ENCODE assay signal across 1 cellular context in the genomic region with DNA sequence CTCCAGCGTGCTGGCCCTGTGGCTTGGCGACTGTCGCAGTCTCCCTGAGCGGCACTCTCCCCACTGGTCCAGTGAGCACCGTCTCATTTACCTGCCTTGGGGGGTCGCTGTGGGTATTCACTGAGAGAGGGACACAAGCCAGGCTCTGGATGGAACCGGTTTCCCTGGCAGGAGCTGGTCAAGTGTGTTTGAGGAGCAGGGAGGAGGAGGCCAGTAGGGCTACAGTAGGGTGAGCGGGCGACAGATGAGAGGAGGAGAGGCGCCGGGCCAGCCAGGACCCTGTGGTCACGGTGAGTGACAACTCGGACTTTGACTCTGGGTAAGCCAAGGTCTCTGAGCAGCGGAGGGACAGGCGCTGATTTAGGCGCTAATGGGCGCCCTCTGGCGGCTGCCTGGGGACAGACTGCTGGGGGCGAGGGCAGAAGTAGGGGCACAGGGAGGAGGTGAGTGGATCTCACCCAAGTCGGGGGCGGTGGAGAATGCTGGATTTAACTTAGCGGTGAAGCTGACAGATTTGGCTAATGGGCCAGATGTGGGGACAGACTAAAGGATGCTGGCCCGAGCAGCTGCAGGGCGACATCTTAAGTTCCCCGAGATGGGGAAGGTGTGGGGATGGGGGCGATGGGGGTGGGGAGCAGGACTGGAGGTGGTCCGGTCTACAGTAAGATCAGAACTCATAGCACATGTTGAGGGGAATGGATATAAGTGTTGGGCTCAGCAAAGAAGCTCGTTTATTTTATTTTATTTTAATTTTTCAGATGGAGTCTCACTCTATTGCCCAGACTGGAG.
TF ChIP-seq lines count a peak whose summit lies in the region.

No MANE protein-coding gene starts in this region.

TF ChIP-seq in HepG2, 621 proteins besides CTCF, POLR2A, EP300 and RAD21 (continued from another document and continues in another):
- TF ChIP-seq FOXK1 (CRISPR knock-in tag; IDR thresholded peaks at IDR 0.05; ENCODE audit: borderline replicate concordance, low read depth) = no peak; the same call in 1 of the 2 replicates
- TF ChIP-seq ZNF660 (CRISPR knock-in tag; IDR thresholded peaks at IDR 0.05; ENCODE audit: borderline replicate concordance, low read depth) = no peak
- TF ChIP-seq KLF6 (CRISPR knock-in tag; IDR thresholded peaks at IDR 0.05) = 0 out of 2 replicates have a peak, but pooled peaks have one; percentile 38
- TF ChIP-seq, protein P1, sequence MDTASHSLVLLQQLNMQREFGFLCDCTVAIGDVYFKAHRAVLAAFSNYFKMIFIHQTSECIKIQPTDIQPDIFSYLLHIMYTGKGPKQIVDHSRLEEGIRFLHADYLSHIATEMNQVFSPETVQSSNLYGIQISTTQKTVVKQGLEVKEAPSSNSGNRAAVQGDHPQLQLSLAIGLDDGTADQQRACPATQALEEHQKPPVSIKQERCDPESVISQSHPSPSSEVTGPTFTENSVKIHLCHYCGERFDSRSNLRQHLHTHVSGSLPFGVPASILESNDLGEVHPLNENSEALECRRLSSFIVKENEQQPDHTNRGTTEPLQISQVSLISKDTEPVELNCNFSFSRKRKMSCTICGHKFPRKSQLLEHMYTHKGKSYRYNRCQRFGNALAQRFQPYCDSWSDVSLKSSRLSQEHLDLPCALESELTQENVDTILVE (CRISPR knock-in tag; IDR thresholded peaks at IDR 0.05) = peak; percentile 63; the same call in 1 of the 2 replicates
- TF ChIP-seq ZKSCAN1 (IDR thresholded peaks at IDR 0.05; ENCODE audit: low read length) = peak; percentile 90
- TF ChIP-seq, protein P2, sequence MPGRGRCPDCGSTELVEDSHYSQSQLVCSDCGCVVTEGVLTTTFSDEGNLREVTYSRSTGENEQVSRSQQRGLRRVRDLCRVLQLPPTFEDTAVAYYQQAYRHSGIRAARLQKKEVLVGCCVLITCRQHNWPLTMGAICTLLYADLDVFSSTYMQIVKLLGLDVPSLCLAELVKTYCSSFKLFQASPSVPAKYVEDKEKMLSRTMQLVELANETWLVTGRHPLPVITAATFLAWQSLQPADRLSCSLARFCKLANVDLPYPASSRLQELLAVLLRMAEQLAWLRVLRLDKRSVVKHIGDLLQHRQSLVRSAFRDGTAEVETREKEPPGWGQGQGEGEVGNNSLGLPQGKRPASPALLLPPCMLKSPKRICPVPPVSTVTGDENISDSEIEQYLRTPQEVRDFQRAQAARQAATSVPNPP (CRISPR knock-in tag; IDR thresholded peaks at IDR 0.05) = no peak
- no peak for TF ChIP-seq RCOR2 (CRISPR knock-in tag; IDR thresholded peaks at IDR 0.05)
- TF ChIP-seq NFYB (CRISPR knock-in tag; IDR thresholded peaks at IDR 0.05) = no peak
- TF ChIP-seq ZNF343 (CRISPR knock-in tag; IDR thresholded peaks at IDR 0.05) = no peak
- TF ChIP-seq ZNF282 (IDR thresholded peaks at IDR 0.05; ENCODE audit: partially characterized antibody) = no peak
- TF ChIP-seq, protein P3, sequence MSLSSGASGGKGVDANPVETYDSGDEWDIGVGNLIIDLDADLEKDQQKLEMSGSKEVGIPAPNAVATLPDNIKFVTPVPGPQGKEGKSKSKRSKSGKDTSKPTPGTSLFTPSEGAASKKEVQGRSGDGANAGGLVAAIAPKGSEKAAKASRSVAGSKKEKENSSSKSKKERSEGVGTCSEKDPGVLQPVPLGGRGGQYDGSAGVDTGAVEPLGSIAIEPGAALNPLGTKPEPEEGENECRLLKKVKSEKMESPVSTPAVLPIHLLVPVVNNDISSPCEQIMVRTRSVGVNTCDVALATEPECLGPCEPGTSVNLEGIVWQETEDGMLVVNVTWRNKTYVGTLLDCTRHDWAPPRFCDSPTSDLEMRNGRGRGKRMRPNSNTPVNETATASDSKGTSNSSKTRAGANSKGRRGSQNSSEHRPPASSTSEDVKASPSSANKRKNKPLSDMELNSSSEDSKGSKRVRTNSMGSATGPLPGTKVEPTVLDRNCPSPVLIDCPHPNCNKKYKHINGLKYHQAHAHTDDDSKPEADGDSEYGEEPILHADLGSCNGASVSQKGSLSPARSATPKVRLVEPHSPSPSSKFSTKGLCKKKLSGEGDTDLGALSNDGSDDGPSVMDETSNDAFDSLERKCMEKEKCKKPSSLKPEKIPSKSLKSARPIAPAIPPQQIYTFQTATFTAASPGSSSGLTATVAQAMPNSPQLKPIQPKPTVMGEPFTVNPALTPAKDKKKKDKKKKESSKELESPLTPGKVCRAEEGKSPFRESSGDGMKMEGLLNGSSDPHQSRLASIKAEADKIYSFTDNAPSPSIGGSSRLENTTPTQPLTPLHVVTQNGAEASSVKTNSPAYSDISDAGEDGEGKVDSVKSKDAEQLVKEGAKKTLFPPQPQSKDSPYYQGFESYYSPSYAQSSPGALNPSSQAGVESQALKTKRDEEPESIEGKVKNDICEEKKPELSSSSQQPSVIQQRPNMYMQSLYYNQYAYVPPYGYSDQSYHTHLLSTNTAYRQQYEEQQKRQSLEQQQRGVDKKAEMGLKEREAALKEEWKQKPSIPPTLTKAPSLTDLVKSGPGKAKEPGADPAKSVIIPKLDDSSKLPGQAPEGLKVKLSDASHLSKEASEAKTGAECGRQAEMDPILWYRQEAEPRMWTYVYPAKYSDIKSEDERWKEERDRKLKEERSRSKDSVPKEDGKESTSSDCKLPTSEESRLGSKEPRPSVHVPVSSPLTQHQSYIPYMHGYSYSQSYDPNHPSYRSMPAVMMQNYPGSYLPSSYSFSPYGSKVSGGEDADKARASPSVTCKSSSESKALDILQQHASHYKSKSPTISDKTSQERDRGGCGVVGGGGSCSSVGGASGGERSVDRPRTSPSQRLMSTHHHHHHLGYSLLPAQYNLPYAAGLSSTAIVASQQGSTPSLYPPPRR (CRISPR knock-in tag; IDR thresholded peaks at IDR 0.05; ENCODE audit: borderline replicate concordance) = peak; percentile 52; the same call in 1 of the 2 replicates
- no peak; the same call in 1 of the 2 replicates for TF ChIP-seq SP2 (CRISPR knock-in tag; IDR thresholded peaks at IDR 0.05)
- TF ChIP-seq ZNF557 (CRISPR knock-in tag; IDR thresholded peaks at IDR 0.05) = peak; percentile 79; the same call in 1 of the 2 replicates
- TF ChIP-seq, protein P4, sequence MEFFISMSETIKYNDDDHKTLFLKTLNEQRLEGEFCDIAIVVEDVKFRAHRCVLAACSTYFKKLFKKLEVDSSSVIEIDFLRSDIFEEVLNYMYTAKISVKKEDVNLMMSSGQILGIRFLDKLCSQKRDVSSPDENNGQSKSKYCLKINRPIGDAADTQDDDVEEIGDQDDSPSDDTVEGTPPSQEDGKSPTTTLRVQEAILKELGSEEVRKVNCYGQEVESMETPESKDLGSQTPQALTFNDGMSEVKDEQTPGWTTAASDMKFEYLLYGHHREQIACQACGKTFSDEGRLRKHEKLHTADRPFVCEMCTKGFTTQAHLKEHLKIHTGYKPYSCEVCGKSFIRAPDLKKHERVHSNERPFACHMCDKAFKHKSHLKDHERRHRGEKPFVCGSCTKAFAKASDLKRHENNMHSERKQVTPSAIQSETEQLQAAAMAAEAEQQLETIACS (CRISPR knock-in tag; IDR thresholded peaks at IDR 0.05) = no peak
- no peak for TF ChIP-seq MBD4 (IDR thresholded peaks at IDR 0.05; ENCODE audit: borderline replicate concordance, low read length)
- TF ChIP-seq ZNF772 (CRISPR knock-in tag; IDR thresholded peaks at IDR 0.05) = peak; percentile 75; the same call in 1 of the 2 replicates
- TF ChIP-seq NRL (CRISPR knock-in tag; IDR thresholded peaks at IDR 0.05; ENCODE audit: borderline replicate concordance) = no peak
- TF ChIP-seq, protein P5, sequence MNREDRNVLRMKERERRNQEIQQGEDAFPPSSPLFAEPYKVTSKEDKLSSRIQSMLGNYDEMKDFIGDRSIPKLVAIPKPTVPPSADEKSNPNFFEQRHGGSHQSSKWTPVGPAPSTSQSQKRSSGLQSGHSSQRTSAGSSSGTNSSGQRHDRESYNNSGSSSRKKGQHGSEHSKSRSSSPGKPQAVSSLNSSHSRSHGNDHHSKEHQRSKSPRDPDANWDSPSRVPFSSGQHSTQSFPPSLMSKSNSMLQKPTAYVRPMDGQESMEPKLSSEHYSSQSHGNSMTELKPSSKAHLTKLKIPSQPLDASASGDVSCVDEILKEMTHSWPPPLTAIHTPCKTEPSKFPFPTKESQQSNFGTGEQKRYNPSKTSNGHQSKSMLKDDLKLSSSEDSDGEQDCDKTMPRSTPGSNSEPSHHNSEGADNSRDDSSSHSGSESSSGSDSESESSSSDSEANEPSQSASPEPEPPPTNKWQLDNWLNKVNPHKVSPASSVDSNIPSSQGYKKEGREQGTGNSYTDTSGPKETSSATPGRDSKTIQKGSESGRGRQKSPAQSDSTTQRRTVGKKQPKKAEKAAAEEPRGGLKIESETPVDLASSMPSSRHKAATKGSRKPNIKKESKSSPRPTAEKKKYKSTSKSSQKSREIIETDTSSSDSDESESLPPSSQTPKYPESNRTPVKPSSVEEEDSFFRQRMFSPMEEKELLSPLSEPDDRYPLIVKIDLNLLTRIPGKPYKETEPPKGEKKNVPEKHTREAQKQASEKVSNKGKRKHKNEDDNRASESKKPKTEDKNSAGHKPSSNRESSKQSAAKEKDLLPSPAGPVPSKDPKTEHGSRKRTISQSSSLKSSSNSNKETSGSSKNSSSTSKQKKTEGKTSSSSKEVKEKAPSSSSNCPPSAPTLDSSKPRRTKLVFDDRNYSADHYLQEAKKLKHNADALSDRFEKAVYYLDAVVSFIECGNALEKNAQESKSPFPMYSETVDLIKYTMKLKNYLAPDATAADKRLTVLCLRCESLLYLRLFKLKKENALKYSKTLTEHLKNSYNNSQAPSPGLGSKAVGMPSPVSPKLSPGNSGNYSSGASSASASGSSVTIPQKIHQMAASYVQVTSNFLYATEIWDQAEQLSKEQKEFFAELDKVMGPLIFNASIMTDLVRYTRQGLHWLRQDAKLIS (CRISPR knock-in tag; IDR thresholded peaks at IDR 0.05) = no peak
- no peak for TF ChIP-seq WIZ (CRISPR knock-in tag; IDR thresholded peaks at IDR 0.05)
- TF ChIP-seq KAT8 (CRISPR knock-in tag; IDR thresholded peaks at IDR 0.05) = peak; percentile 75
- TF ChIP-seq, protein P6, sequence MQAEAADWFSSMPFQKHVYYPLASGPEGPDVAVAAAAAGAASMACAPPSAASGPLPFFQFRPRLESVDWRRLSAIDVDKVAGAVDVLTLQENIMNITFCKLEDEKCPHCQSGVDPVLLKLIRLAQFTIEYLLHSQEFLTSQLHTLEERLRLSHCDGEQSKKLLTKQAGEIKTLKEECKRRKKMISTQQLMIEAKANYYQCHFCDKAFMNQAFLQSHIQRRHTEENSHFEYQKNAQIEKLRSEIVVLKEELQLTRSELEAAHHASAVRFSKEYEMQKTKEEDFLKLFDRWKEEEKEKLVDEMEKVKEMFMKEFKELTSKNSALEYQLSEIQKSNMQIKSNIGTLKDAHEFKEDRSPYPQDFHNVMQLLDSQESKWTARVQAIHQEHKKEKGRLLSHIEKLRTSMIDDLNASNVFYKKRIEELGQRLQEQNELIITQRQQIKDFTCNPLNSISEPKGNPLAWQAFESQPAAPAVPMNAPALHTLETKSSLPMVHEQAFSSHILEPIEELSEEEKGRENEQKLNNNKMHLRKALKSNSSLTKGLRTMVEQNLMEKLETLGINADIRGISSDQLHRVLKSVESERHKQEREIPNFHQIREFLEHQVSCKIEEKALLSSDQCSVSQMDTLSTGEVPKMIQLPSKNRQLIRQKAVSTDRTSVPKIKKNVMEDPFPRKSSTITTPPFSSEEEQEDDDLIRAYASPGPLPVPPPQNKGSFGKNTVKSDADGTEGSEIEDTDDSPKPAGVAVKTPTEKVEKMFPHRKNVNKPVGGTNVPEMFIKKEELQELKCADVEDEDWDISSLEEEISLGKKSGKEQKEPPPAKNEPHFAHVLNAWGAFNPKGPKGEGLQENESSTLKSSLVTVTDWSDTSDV (CRISPR knock-in tag; IDR thresholded peaks at IDR 0.05) = no peak
- no peak for TF ChIP-seq CENPT (CRISPR knock-in tag; IDR thresholded peaks at IDR 0.05; ENCODE audit: low read depth)
- TF ChIP-seq JDP2 (CRISPR knock-in tag; IDR thresholded peaks at IDR 0.05; ENCODE audit: borderline replicate concordance) = no peak
- 0 out of 2 replicates have a peak, but pooled peaks have one; percentile 36 for TF ChIP-seq ZNF263 (CRISPR knock-in tag; IDR thresholded peaks at IDR 0.05)
- TF ChIP-seq SMAD3 (CRISPR knock-in tag; IDR thresholded peaks at IDR 0.05) = peak; percentile 71; the same call in 1 of the 2 replicates
- TF ChIP-seq, protein P7, sequence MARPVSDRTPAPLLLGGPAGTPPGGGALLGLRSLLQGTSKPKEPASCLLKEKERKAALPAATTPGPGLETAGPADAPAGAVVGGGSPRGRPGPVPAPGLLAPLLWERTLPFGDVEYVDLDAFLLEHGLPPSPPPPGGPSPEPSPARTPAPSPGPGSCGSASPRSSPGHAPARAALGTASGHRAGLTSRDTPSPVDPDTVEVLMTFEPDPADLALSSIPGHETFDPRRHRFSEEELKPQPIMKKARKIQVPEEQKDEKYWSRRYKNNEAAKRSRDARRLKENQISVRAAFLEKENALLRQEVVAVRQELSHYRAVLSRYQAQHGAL (CRISPR knock-in tag; IDR thresholded peaks at IDR 0.05; ENCODE audit: not compliant biosample characterization) = no peak
- TF ChIP-seq NAIF1 (CRISPR knock-in tag; IDR thresholded peaks at IDR 0.05; ENCODE audit: borderline replicate concordance) = no peak
- peak; percentile 60 for TF ChIP-seq GABPB1 (CRISPR knock-in tag; IDR thresholded peaks at IDR 0.05)
- TF ChIP-seq, protein P8, sequence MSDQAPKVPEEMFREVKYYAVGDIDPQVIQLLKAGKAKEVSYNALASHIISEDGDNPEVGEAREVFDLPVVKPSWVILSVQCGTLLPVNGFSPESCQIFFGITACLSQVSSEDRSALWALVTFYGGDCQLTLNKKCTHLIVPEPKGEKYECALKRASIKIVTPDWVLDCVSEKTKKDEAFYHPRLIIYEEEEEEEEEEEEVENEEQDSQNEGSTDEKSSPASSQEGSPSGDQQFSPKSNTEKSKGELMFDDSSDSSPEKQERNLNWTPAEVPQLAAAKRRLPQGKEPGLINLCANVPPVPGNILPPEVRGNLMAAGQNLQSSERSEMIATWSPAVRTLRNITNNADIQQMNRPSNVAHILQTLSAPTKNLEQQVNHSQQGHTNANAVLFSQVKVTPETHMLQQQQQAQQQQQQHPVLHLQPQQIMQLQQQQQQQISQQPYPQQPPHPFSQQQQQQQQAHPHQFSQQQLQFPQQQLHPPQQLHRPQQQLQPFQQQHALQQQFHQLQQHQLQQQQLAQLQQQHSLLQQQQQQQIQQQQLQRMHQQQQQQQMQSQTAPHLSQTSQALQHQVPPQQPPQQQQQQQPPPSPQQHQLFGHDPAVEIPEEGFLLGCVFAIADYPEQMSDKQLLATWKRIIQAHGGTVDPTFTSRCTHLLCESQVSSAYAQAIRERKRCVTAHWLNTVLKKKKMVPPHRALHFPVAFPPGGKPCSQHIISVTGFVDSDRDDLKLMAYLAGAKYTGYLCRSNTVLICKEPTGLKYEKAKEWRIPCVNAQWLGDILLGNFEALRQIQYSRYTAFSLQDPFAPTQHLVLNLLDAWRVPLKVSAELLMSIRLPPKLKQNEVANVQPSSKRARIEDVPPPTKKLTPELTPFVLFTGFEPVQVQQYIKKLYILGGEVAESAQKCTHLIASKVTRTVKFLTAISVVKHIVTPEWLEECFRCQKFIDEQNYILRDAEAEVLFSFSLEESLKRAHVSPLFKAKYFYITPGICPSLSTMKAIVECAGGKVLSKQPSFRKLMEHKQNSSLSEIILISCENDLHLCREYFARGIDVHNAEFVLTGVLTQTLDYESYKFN (CRISPR knock-in tag; conservative IDR thresholded peaks at IDR 0.05) = peak; percentile 78
- TF ChIP-seq HMG20B (CRISPR knock-in tag; conservative IDR thresholded peaks at IDR 0.05) = peak; percentile 74
- TF ChIP-seq SMYD3 (CRISPR knock-in tag; IDR thresholded peaks at IDR 0.05) = no peak
- TF ChIP-seq NFIC (IDR thresholded peaks at IDR 0.05; ENCODE audit: low read length) = no peak
- TF ChIP-seq ATF7 (IDR thresholded peaks at IDR 0.05) = no peak
- no peak for TF ChIP-seq ATF7 (CRISPR knock-in tag; IDR thresholded peaks at IDR 0.05)
- no peak for TF ChIP-seq HMGA1 (CRISPR knock-in tag; conservative IDR thresholded peaks at IDR 0.05)
- no peak for TF ChIP-seq CEBPG (CRISPR knock-in tag; IDR thresholded peaks at IDR 0.05)
